8 cellular contexts compared by ENCODE assay signal in the genomic region with DNA sequence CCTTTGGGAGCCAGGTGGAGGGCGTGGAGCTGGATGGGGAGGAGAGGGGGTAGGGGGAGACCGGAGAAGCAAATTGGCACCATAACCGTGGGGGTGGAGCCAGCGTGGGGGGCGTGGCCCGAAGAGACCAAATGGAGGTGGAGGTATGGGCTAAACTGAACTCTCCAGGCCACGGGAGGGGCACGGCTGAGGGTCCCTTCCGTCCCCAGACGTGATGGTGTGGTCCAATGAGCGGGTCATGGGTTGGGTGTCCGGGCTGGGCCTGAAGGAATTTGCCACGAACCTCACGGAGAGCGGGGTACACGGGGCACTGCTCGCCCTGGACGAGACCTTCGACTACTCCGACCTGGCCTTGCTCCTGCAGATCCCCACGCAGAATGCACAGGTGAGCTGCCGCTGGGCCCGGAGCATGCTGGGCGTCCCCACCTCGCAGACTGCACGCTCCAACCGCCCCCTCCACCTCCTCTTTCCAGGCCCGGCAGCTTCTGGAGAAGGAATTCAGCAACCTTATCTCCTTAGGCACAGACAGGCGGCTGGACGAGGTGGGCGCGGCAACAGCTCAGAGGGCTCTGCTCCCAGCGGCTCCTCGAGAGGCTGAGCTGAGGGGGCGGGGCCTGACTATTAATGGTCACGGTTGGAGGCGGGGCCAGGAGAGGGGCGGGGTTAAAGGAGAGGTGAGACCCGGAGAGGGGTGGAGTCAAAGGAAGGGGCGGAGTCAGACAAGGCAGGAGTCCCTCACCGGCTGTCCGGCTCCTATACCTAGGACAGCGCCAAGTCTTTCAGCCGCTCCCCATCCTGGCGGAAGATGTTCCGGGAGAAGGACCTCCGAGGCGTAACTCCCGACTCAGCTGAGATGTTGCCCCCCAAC. TPM values are rescaled to one million over a fixed set of nuclear protein-coding genes. Genes with fewer than 3 reads are reported as not detected.
A peak's percentile ranks its signal among the peaks of the same experiment; 100 is the strongest.
DNase-seq lines count a peak whose midpoint lies in the region; ATAC-seq and TF ChIP-seq lines count a peak whose summit lies in the region.

No MANE protein-coding gene starts in this region.

- H3K27me3 ChIP-seq in trophoblast cell (ENCODE audit: insufficient read depth, low read length) = no peaks in the 10 kb centered on the region
- no peaks in the 10 kb centered on the region for H3K27me3 ChIP-seq in transverse colon

- H4K91ac ChIP-seq in trophoblast cell (ENCODE audit: low read depth, low read length) = peak overlapping the region; percentile 30

- no peak overlapping the region for H3K4ac ChIP-seq in trophoblast cell (ENCODE audit: low read depth, low read length)

- H4K8ac ChIP-seq in trophoblast cell (ENCODE audit: low read depth, low read length) = peak overlapping the region; percentile 51

- H3K14ac ChIP-seq in trophoblast cell (ENCODE audit: low read length) = no peak overlapping the region

- no peak overlapping the region for H2BK12ac ChIP-seq in trophoblast cell (ENCODE audit: low read length)

- no peak overlapping the region for H3K9ac ChIP-seq in trophoblast cell (ENCODE audit: low read length)

- ATAC-seq in HG03354 (IDR thresholded peaks at IDR 0.05; ENCODE audit: poor library complexity, severe bottlenecking, unreplicated experiment) = no peak

- no CpG with 5 or more reads among the region's 49 CpGs for WGBS in trophoblast cell (ENCODE audit: extremely low coverage, insufficient coverage, insufficient read length)
- 3 to 4% methylated on average over 14 to 48 of the region's 49 CpGs for WGBS in transverse colon (ENCODE audit: low coverage in 1 of 2), 2 donors

- peak overlapping the region; percentile 6 for H3K27ac ChIP-seq in trophoblast cell (ENCODE audit: low read depth, low read length)
- H3K27ac ChIP-seq in transverse colon = peak overlapping the region; percentile 83 to 94 (median 92)

- intact Hi-C loops in cardiac septum (cut with DNase I) (loop anchor here (5.0 kb wide), 2 partner anchors 52 to 157 kb away; partner anchors contain the start of genes GYS1 and RUVBL2), transverse colon (cut with DNase I; ENCODE audit: low total_unique reads) (loop anchor here (5.0 kb wide), 1 partner anchor 52 kb away; no protein-coding TSS in a partner anchor)

- H3K79me2 ChIP-seq in trophoblast cell (ENCODE audit: control insufficient read depth, insufficient read depth, low read length, poor library complexity) = peaks cover 2% of the 10 kb centered on the region

- H2BK5ac ChIP-seq in trophoblast cell (ENCODE audit: low read depth, low read length, poor library complexity) = no peak overlapping the region

- no peak overlapping the region for H4K12ac ChIP-seq in trophoblast cell (ENCODE audit: low read depth, low read length)

- peak overlapping the region; percentile 53 for H2AFZ ChIP-seq in trophoblast cell (ENCODE audit: insufficient read depth, low read length, poor library complexity)

- H2BK120ac ChIP-seq in trophoblast cell (ENCODE audit: insufficient read depth, low read length, poor library complexity) = peak overlapping the region; percentile 26

- H3K9me3 ChIP-seq in trophoblast cell (ENCODE audit: insufficient read depth, low read depth, low read length) (peaks cover 10% of the 10 kb centered on the region), transverse colon (no peaks in the 10 kb centered on the region)

- H3K4me2 ChIP-seq in trophoblast cell (ENCODE audit: low read length) = peak overlapping the region; percentile 78

- no peaks in the 10 kb centered on the region for H3K36me3 ChIP-seq in trophoblast cell (ENCODE audit: control insufficient read depth in 1 of 2, insufficient read depth in 2 of 2, low read length in 2 of 2)
- H3K36me3 ChIP-seq in transverse colon = no peaks in the 10 kb centered on the region

- no peak for TF ChIP-seq EP300 in transverse colon (IDR thresholded peaks at IDR 0.05; ENCODE audit: low read depth)

- H3K23ac ChIP-seq in trophoblast cell (ENCODE audit: low read length) = no peak overlapping the region

- no peak overlapping the region for H2AK5ac ChIP-seq in trophoblast cell (ENCODE audit: low read length)

- H3K4me3 ChIP-seq in trophoblast cell (ENCODE audit: low read depth, low read length) (peak overlapping the region; percentile 74), transverse colon (peak overlapping the region; percentile 54 to 78 (median 64))

- TF ChIP-seq CTCF in transverse colon (IDR thresholded peaks at IDR 0.05) = no peak

- TF ChIP-seq POLR2A in transverse colon (IDR thresholded peaks at IDR 0.05) = peak; percentile 87

- peaks cover 14% of the 10 kb centered on the region for H3K79me1 ChIP-seq in trophoblast cell (ENCODE audit: low read length)

- in situ Hi-C loops in transverse colon (cut with MboI; ENCODE audit: low pct_ligation_motif_present in 1 of 4, low pct_unique_long_range_greater_than_20kb in 1 of 4, low sequenced_read_pairs in 3 of 4) = loop anchor here in 2 of 4 donors (10.0 kb wide), 1 partner anchor 54 kb away; no protein-coding TSS in a partner anchor

- peaks cover 6 to 28% of the 10 kb centered on the region in 2 experiments for H3K4me1 ChIP-seq in trophoblast cell (ENCODE audit: control insufficient read depth in 1 of 2, insufficient read depth in 2 of 2, low read length in 2 of 2)
- peaks cover 17 to 52% (median 35%) of the 10 kb centered on the region in 4 donors for H3K4me1 ChIP-seq in transverse colon

- DNase-seq in GF-D8 (lab: John Stamatoyannopoulos, UW) = peak; percentile 77
- DNase-seq in NCI-H146 treated with DMSO at 0.1 percent for 48 hours (lab: John Stamatoyannopoulos, UW; ENCODE audit: unreplicated experiment) = peak; percentile 69
- DNase-seq in T-helper 2 cell = peak; percentile 61 to 77 (median 67)
- DNase-seq in amniotic stem cell (lab: John Stamatoyannopoulos, UW) = peak; percentile 81
- DNase-seq in cardiac septum (ENCODE audit: low spot score) = peak; percentile 97
- peak; percentile 94 to 96 for DNase-seq in trophoblast cell
- DNase-seq in transverse colon = peak; percentile 100

- peak overlapping the region; percentile 35 for H3K18ac ChIP-seq in trophoblast cell (ENCODE audit: low read length)

RNA-seq across cellular contexts. Expression of gene HRC, which starts 6.2 kb away (rescaled TPM):
- 907 TPM for total RNA-seq in cardiac septum
- polyA plus RNA-seq in trophoblast cell (2013) = 0.15 and 0.18 TPM in 2 replicates
- under 1 TPM in 2 of 4 donors, not detected in 2; 0.16 to 0.82 TPM for total RNA-seq in transverse colon

RNA-seq across cellular contexts. Expression of gene TRPM4, which starts 8.6 kb away (rescaled TPM):
- total RNA-seq in cardiac septum = 44.1 TPM
- 21.0 and 24.3 TPM in 2 replicates for polyA plus RNA-seq in trophoblast cell (2013)
- 100 to 1,000 TPM; 247 to 884 (median 568) TPM for total RNA-seq in transverse colon

RNA-seq across cellular contexts. Expression of gene PPFIA3, which starts 29.7 kb away (rescaled TPM):
- total RNA-seq in cardiac septum (10.1 TPM), transverse colon (100 to 1,000 TPM in 1 of 4 donors, 10 to 100 TPM in 3; 18.6 to 106 (median 19.9) TPM)
- polyA plus RNA-seq in trophoblast cell (2013) = 4.6 and 5.4 TPM in 2 replicates

RNA-seq across cellular contexts. Expression of gene C19orf73, which starts 30.1 kb away (rescaled TPM):
- 1.0 TPM for total RNA-seq in cardiac septum
- 2.0 and 2.7 TPM in 2 replicates for polyA plus RNA-seq in trophoblast cell (2013)
- 10 to 100 TPM in 1 of 4 donors, 1 to 10 TPM in 2, not detected in 1; 7.5 to 12.5 (median 8.2) TPM for total RNA-seq in transverse colon

RNA-seq across cellular contexts. Expression of gene LIN7B, which starts 34.8 kb away (rescaled TPM):
- total RNA-seq in cardiac septum (24.7 TPM), transverse colon (10 to 100 TPM; 14.2 to 92.8 (median 39.8) TPM)
- polyA plus RNA-seq in trophoblast cell (2013) = 5.3 and 5.4 TPM in 2 replicates

Comparison
In these comparisons a context has a peak if more than half of its experiments do, and no peak if none do; other contexts are left out.
1. RNA of gene HRC, which starts 6.2 kb away (total RNA-seq): 907 TPM in cardiac septum (single experiment); 0.16 to 0.82 TPM in transverse colon; every median in the first group is over 100 times any median in the second.
2. Peak in every context shown above with its lines, with median percentiles within 50 percentile points of each other: DNase-seq.